ENCODE assay signal across 35 cellular contexts in genomic region chr2:16346671-16347070, GRCh38.
"Had no signal": no experiment of that assay in that cellular context is flagged by ENCODE, and none has a peak within 500 bp of the region (broad histone marks: within the 10 kb centered on the region; RNA-seq: fewer than 3 reads in every experiment).

No MANE protein-coding gene starts in this region.

- H3K27me3 ChIP-seq: MG63 had no signal

- H3K9me3 ChIP-seq: MG63 had no signal

- H3K4me2 ChIP-seq: KMS-11 had no signal

- H3K27ac ChIP-seq: KMS-11 had no signal

- H3K36me3 ChIP-seq: MG63 had no signal

- H3K9ac ChIP-seq: KMS-11 had no signal

- H3K4me3 ChIP-seq: MG63 had no signal

- DNase-seq: Karpas-422, Kasumi-1, MG63, MM.1S, MV-4-11, NCI-H1048, NCI-H1092, NCI-H1092 treated with DMSO at 0.1 percent for 48 hours, NCI-H1105, NCI-H1105 treated with DMSO at 0.1 percent for 48 hours, NCI-H1417, NCI-H1417 treated with DMSO at 0.1 percent for 48 hours, NCI-H1436, NCI-H1436 treated with DMSO at 0.1 percent for 48 hours, NCI-H146, NCI-H1694, NCI-H1694 treated with DMSO at 0.1 percent for 48 hours, NCI-H187, NCI-H187 treated with DMSO at 0.1 percent for 48 hours, NCI-H1930, NCI-H2029, NCI-H2029 treated with DMSO at 0.1 percent for 48 hours, NCI-H2081, NCI-H2081 treated with DMSO at 0.1 percent for 48 hours, NCI-H2107, NCI-H2171, NCI-H2171 treated with DMSO at 0.1 percent for 48 hours, NCI-H2227 treated with DMSO at 0.1 percent for 48 hours, NCI-H226, NCI-H345, NCI-H446, NCI-H446 treated with DMSO at 0.1 percent for 48 hours, NCI-H510A, NCI-H510A treated with DMSO at 0.1 percent for 48 hours had no signal
